15 cellular contexts compared by ENCODE assay signal in genomic region chr2:216520156-216520555, GRCh38.
"Had no signal": no experiment of that assay in that cellular context is flagged by ENCODE, and none has a peak within 500 bp of the region (broad histone marks: within the 10 kb centered on the region; RNA-seq: fewer than 3 reads in every experiment).

No MANE protein-coding gene starts in this region.

- H3K4me1 ChIP-seq: testis, uterus had no signal

- DNase-seq: activated CD4-positive, alpha-beta memory T cell treated with anti-CD3 and anti-CD28 coated beads for 36 hours; activated CD8-positive, alpha-beta memory T cell treated with anti-CD3 and anti-CD28 coated beads, Interleukin-2, amount 50 U/mL, for 4 hours; endodermal cell; erythroblast; hypothalamus; left cardiac atrium; mucosa of descending colon; naive thymus-derived CD8-positive, alpha-beta T cell; occipital lobe; sigmoid colon; stimulated activated CD4-positive, alpha-beta T cell treated with anti-CD3 and anti-CD28 coated beads, Interleukin-4, amount 100 ng/mL, for 24 hours; T-helper 9 cell; testis; uterus had no signal

- H3K4me3 ChIP-seq: mucosa of descending colon, sigmoid colon, testis, uterus had no signal

- ATAC-seq: mucosa of descending colon; naive thymus-derived CD8-positive, alpha-beta T cell had no signal

- H3K36me3 ChIP-seq: sigmoid colon, uterus had no signal

- H3K27ac ChIP-seq: sigmoid colon, testis, uterus, VCaP had no signal

- H3K27me3 ChIP-seq: sigmoid colon, testis, uterus had no signal

- H3K9me3 ChIP-seq: mucosa of descending colon, sigmoid colon, testis, uterus had no signal
